ENCODE assay signal across 8 cellular contexts in the genomic region with DNA sequence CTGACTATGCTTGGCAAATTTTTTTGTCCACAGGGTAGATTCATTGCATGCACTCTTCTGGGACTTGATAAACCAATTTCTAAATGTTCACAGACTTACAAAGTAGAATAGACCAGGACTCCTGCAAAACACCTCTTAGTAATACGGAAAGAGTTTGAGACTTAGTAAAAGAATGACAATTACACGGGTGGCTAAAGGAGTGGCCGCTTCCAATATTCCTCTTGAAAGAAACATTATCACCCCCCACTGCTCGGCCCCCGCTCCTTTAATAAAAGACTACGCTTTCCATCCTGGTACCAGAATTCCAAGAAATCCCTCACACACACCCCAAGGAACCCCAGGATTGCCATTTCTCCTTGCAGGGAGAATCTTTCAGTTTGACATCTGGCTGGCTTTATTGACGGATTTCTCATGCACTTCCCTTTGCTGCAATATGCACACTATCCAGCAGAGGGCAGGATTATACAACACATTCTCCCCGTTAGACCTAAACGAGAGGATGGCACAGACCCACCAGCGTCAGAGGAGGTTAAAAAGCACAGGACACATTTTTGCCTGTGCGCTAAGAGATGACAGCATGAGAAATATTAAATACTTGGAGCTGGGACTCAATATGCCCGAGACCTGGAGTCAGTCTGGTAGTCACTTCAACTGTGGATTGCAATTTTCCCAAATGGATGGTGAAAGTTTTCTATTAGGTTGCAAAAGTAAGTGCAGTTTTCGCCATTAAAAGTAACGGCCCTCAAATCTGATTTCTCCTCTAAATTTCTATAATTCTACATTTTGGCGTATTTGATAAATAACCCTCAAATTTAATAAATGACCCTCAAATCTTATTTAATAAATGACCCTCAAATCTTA. TPM values are rescaled to one million over a fixed set of nuclear protein-coding genes. Genes with fewer than 3 reads are reported as not detected.
A peak's percentile ranks its signal among the peaks of the same experiment; 100 is the strongest.
DNase-seq lines count a peak whose midpoint lies in the region; ATAC-seq and TF ChIP-seq lines count a peak whose summit lies in the region.

No MANE protein-coding gene starts in this region.

- H3K9me3 ChIP-seq in Karpas-422 (ENCODE audit: low read length) (no peaks in the 10 kb centered on the region), thyroid gland (no peaks in the 10 kb centered on the region)

- no peak for TF ChIP-seq POLR2A in thyroid gland (IDR thresholded peaks at IDR 0.05)

- H3K27ac Mint-ChIP-seq in activated T-helper 17 cell treated with anti-CD3 and anti-CD28 coated beads, Interleukin-2, amount 50 U/mL, for 72 hours, result no peak overlapping the region

- H2AFZ ChIP-seq in Karpas-422 (ENCODE audit: low read length), result no peak overlapping the region

- H3K4me1 ChIP-seq in Karpas-422 (ENCODE audit: low read length), result peaks cover 34% of the 10 kb centered on the region
- no peaks in the 10 kb centered on the region for H3K4me1 ChIP-seq in thyroid gland

- H3K4me3 ChIP-seq in Karpas-422 (ENCODE audit: low read length), result no peak overlapping the region
- H3K4me3 ChIP-seq in foreskin fibroblast (ENCODE audit: low read depth in 1 of 2, low read length in 2 of 2), result no peak overlapping the region
- no peak overlapping the region for H3K4me3 ChIP-seq in thyroid gland (replicated peaks in 1 of 3)

- H3K9ac ChIP-seq in Karpas-422 (ENCODE audit: low read length), result no peak overlapping the region

- ATAC-seq in GM18907 (IDR thresholded peaks at IDR 0.05; ENCODE audit: unreplicated experiment), result peak; percentile 72
- ATAC-seq in activated T-helper 17 cell treated with anti-CD3 and anti-CD28 coated beads, Interleukin-2, amount 50 U/mL, for 72 hours (replicated peaks), result peak; percentile 57

- no peaks in the 10 kb centered on the region for H3K36me3 Mint-ChIP-seq in activated T-helper 17 cell treated with anti-CD3 and anti-CD28 coated beads, Interleukin-2, amount 50 U/mL, for 72 hours (ENCODE audit: low read depth)

- WGBS in thyroid gland, 2 donors, result 27 to 29% methylated on average over 15 of the region's 15 CpGs

- POLR2A ChIA-PET in RWPE1 (lab: Yijun Ruan, JAX; ENCODE audit: low non-redundant PET), result no interaction called here

- H4K20me1 ChIP-seq in Karpas-422 (ENCODE audit: insufficient read depth, low read depth, low read length), result no peaks in the 10 kb centered on the region

- H3K27ac ChIP-seq in Karpas-422 (ENCODE audit: low read length) (no peak overlapping the region), RWPE1 (no peak overlapping the region), thyroid gland (no peak overlapping the region)

- H3K4me2 ChIP-seq in Karpas-422 (ENCODE audit: low read depth, low read length, poor library complexity, severe bottlenecking), result peak overlapping the region; percentile 20

- intact Hi-C loops in thyroid gland (cut with DNase I), result loop anchor here (5.0 to 10.0 kb wide), 2 partner anchors 297 to 329 kb away; no protein-coding TSS in a partner anchor

- no peaks in the 10 kb centered on the region for H3K79me2 ChIP-seq in Karpas-422 (ENCODE audit: low read length)

- no peaks in the 10 kb centered on the region for H3K9me2 ChIP-seq in Karpas-422 (replicated peaks; ENCODE audit: insufficient read depth, low read length)

- peaks cover 7% of the 10 kb centered on the region for H3K27me3 Mint-ChIP-seq in activated T-helper 17 cell treated with anti-CD3 and anti-CD28 coated beads, Interleukin-2, amount 50 U/mL, for 72 hours

- TF ChIP-seq CTCF in RWPE1 (conservative IDR thresholded peaks at IDR 0.05; ENCODE audit: low read depth), result peak; percentile 84
- peak; percentile 84 for TF ChIP-seq CTCF in foreskin fibroblast (IDR thresholded peaks at IDR 0.05; ENCODE audit: low read depth, low read length)
- peak; percentile 65 to 99 (median 92) for TF ChIP-seq CTCF in thyroid gland (IDR thresholded peaks at IDR 0.05)

- CTCF ChIA-PET in RWPE1 (lab: Yijun Ruan, JAX), result interaction anchor here (0.6 to 3.2 kb wide), 2 partner anchors 295 to 328 kb away, joined by 3 to 16 read pairs; no protein-coding TSS in a partner anchor

- no peaks in the 10 kb centered on the region for H3K9me3 Mint-ChIP-seq in activated T-helper 17 cell treated with anti-CD3 and anti-CD28 coated beads, Interleukin-2, amount 50 U/mL, for 72 hours

- DNase-seq in AG08395 (ENCODE audit: low spot score), result peak; percentile 78
- peak; percentile 94 for DNase-seq in Karpas-422
- peak; percentile 64 for DNase-seq in RWPE1 (ENCODE audit: low spot score)
- DNase-seq in foreskin fibroblast, result peak; percentile 42 to 81
- DNase-seq in nucleus accumbens (lab: John Stamatoyannopoulos, UW), result peak in 46 of 56 donors; percentile 4 to 83 (median 40)
- DNase-seq in thyroid gland, result peak; percentile 70 to 76

- H3K27me3 ChIP-seq in Karpas-422 (ENCODE audit: low read length), result no peaks in the 10 kb centered on the region
- no peaks in the 10 kb centered on the region for H3K27me3 ChIP-seq in thyroid gland

- no peaks in the 10 kb centered on the region for H3K4me1 Mint-ChIP-seq in activated T-helper 17 cell treated with anti-CD3 and anti-CD28 coated beads, Interleukin-2, amount 50 U/mL, for 72 hours

- no peak overlapping the region for H3K4me3 Mint-ChIP-seq in activated T-helper 17 cell treated with anti-CD3 and anti-CD28 coated beads, Interleukin-2, amount 50 U/mL, for 72 hours

- H3K36me3 ChIP-seq in Karpas-422 (ENCODE audit: insufficient read depth, low read length) (no peaks in the 10 kb centered on the region), thyroid gland (no peaks in the 10 kb centered on the region)

RNA-seq across cellular contexts. Expression of gene NUDT7, which starts 46.6 kb away (rescaled TPM):
- 32.7 and 61.3 TPM in 2 replicates for total RNA-seq in Karpas-422 (2014; rRNA removed; shearing (Covaris generic); ENCODE audit: low replicate concordance)
- total RNA-seq in activated T-helper 17 cell treated with anti-CD3 and anti-CD28 coated beads, Interleukin-2, amount 50 U/mL, for 72 hours, result 1 to 10 TPM; 3.8 to 5.5 TPM
- 10 to 100 TPM; 13.4 to 27.2 (median 19.4) TPM for total RNA-seq in thyroid gland

Comparison
In these comparisons a context has a peak if more than half of its experiments do, and no peak if none do; other contexts are left out.
1. DNase-seq: peak in every context shown above with its lines; median percentile 94 in Karpas-422; 78 in AG08395; 73 in thyroid gland; 64 in RWPE1; 62 in foreskin fibroblast; 40 in nucleus accumbens.